11 cellular contexts compared by ENCODE assay signal in genomic region chr13:27959976-27960361, GRCh38. TPM values are rescaled to one million over a fixed set of nuclear protein-coding genes. Genes with fewer than 3 reads are reported as not detected.
A peak's percentile ranks its signal among the peaks of the same experiment; 100 is the strongest.
DNase-seq lines count a peak whose midpoint lies in the region; ATAC-seq and TF ChIP-seq lines count a peak whose summit lies in the region.
"Had no signal": no experiment of that assay in that cellular context is flagged by ENCODE, and none has a peak within 500 bp of the region (broad histone marks: within the 10 kb centered on the region; RNA-seq: fewer than 3 reads in every experiment).

No MANE protein-coding gene starts in this region.

- TF ChIP-seq CTCF in A673 (conservative IDR thresholded peaks at IDR 0.05; ENCODE audit: low read depth, low read length), result no peak
- TF ChIP-seq CTCF in HFFc6 (IDR thresholded peaks at IDR 0.05), result no peak
- TF ChIP-seq CTCF in brain (conservative IDR thresholded peaks at IDR 0.05), result no peak

- intact Hi-C loops in A673 (cut with micrococcal nuclease; ENCODE audit: unreplicated experiment), result loop anchor here (10.0 kb wide), 1 partner anchor 585 kb away; no protein-coding TSS in a partner anchor

- no peak overlapping the region for H3K27ac ChIP-seq in A673 (ENCODE audit: low read depth, low read length, poor library complexity, severe bottlenecking)

- H3K27me3 Mint-ChIP-seq in HFFc6 (ENCODE audit: insufficient read depth) (peaks cover 58% of the 10 kb centered on the region), brain (peaks cover 100% of the 10 kb centered on the region)
- peaks cover 38 to 86% (median 67%) of the 10 kb centered on the region in 5 donors for H3K27me3 Mint-ChIP-seq in naive thymus-derived CD8-positive, alpha-beta T cell

- no peak overlapping the region for H3K27ac Mint-ChIP-seq in HFFc6
- no peak overlapping the region for H3K27ac Mint-ChIP-seq in brain
- H3K27ac Mint-ChIP-seq in naive thymus-derived CD8-positive, alpha-beta T cell, result no peak overlapping the region
- H3K27ac Mint-ChIP-seq: activated naive CD4-positive, alpha-beta T cell treated with anti-CD3 and anti-CD28 coated beads, Interleukin-2, amount 50 U/mL, for 24 hours; immature natural killer cell had no signal

- peak overlapping the region; percentile 76; the same call in 1 of the 2 replicates for H3K4me3 Mint-ChIP-seq in HFFc6
- H3K4me3 Mint-ChIP-seq in brain, result peak overlapping the region; percentile 44 to 71 (median 55)
- peak overlapping the region in 7 of 10 donors; percentile 31 to 75 (median 59) for H3K4me3 Mint-ChIP-seq in naive thymus-derived CD8-positive, alpha-beta T cell

- no peak for ATAC-seq in naive thymus-derived CD8-positive, alpha-beta T cell
- ATAC-seq in GM18867 (IDR thresholded peaks at IDR 0.05; ENCODE audit: unreplicated experiment), result no peak

- BruUV-seq in A673 (replicated peaks; lab: Mats Ljungman, UMichigan), result no TSS peak

- CTCF ChIA-PET in A673 (lab: Charles Lee), result no interaction called here

- H3K36me3 ChIP-seq in A673 (ENCODE audit: insufficient read depth, low read length, poor library complexity, severe bottlenecking), result no peaks in the 10 kb centered on the region

- no peaks in the 10 kb centered on the region for H3K36me3 Mint-ChIP-seq in HFFc6 (ENCODE audit: low read depth)
- no peaks in the 10 kb centered on the region for H3K36me3 Mint-ChIP-seq in brain
- H3K36me3 Mint-ChIP-seq in naive thymus-derived CD8-positive, alpha-beta T cell, result no peaks in the 10 kb centered on the region
- H3K36me3 Mint-ChIP-seq: activated naive CD4-positive, alpha-beta T cell treated with anti-CD3 and anti-CD28 coated beads, Interleukin-2, amount 50 U/mL, for 24 hours; immature natural killer cell had no signal

- POLR2A ChIA-PET in A673 (lab: Charles Lee; ENCODE audit: low non-redundant PET), result no interaction called here
- POLR2A ChIA-PET in naive thymus-derived CD8-positive, alpha-beta T cell (lab: Charles Lee), result no interaction called here

- DNase-seq in A673 (ENCODE audit: low spot score) (no peak), HFFc6 (no peak), DMS114 treated with DMSO at 0.1 percent for 48 hours (lab: John Stamatoyannopoulos, UW; ENCODE audit: unreplicated experiment) (no peak), COR-L47 (lab: John Stamatoyannopoulos, UW) (no peak), NCI-H524 treated with DMSO at 0.1 percent for 48 hours (lab: John Stamatoyannopoulos, UW) (no peak)
- no peak for DNase-seq in naive thymus-derived CD8-positive, alpha-beta T cell
- DNase-seq: T1000 had no signal

- peaks cover 11% of the 10 kb centered on the region for H3K4me1 ChIP-seq in A673 (ENCODE audit: insufficient read depth, low read length, poor library complexity, severe bottlenecking)

- no peaks in the 10 kb centered on the region for H3K9me3 ChIP-seq in A673 (ENCODE audit: low read depth, low read length, poor library complexity, severe bottlenecking)

- peaks cover 5% of the 10 kb centered on the region; the same call in 1 of the 2 replicates for H3K4me1 Mint-ChIP-seq in HFFc6 (ENCODE audit: low read depth)
- peaks cover 11% of the 10 kb centered on the region for H3K4me1 Mint-ChIP-seq in brain
- H3K4me1 Mint-ChIP-seq in naive thymus-derived CD8-positive, alpha-beta T cell, result peaks cover 0 to 18% (median 7%) of the 10 kb centered on the region in 4 donors

- H3K4me3 ChIP-seq in A673 (ENCODE audit: low read depth, low read length, poor library complexity, severe bottlenecking), result peak overlapping the region; percentile 38

- H3K27me3 ChIP-seq in A673 (replicated peaks; ENCODE audit: insufficient read depth, low read depth, low read length, poor library complexity), result peaks cover 91% of the 10 kb centered on the region

- H3K9me3 Mint-ChIP-seq in HFFc6 (no peaks in the 10 kb centered on the region), brain (peaks cover 0 to 9% (median 0%) of the 10 kb centered on the region in 5 experiments)
- no peaks in the 10 kb centered on the region for H3K9me3 Mint-ChIP-seq in naive thymus-derived CD8-positive, alpha-beta T cell
- H3K9me3 Mint-ChIP-seq: activated naive CD4-positive, alpha-beta T cell treated with anti-CD3 and anti-CD28 coated beads, Interleukin-2, amount 50 U/mL, for 24 hours had no signal

RNA-seq across cellular contexts. Expression of gene CDX2, which starts 9.1 kb away (rescaled TPM):
- not detected in 2 replicates for total RNA-seq in A673 (2021)
- total RNA-seq in HFFc6 (2021; fragmentation: NEBNext Ultra II Directional; extraction: Animal tissue kit (Norgen Biotek cat#: 25700)), result not detected
- not detected for polyA plus RNA-seq in brain (ENCODE audit: insufficient read depth, low read depth, low replicate concordance)
- total RNA-seq in naive thymus-derived CD8-positive, alpha-beta T cell, result not detected
- not detected for polyA plus RNA-seq in naive thymus-derived CD8-positive, alpha-beta T cell
- polyA plus RNA-seq: immature natural killer cell had no signal

RNA-seq across cellular contexts. Expression of gene URAD, which starts 28.5 kb away (rescaled TPM):
- not detected in 2 replicates for total RNA-seq in A673 (2021)
- not detected for total RNA-seq in HFFc6 (2021; fragmentation: NEBNext Ultra II Directional; extraction: Animal tissue kit (Norgen Biotek cat#: 25700))
- not detected for polyA plus RNA-seq in brain (ENCODE audit: insufficient read depth, low read depth, low replicate concordance)
- total RNA-seq in naive thymus-derived CD8-positive, alpha-beta T cell, result not detected
- polyA plus RNA-seq in naive thymus-derived CD8-positive, alpha-beta T cell, result not detected
- polyA plus RNA-seq: immature natural killer cell had no signal

RNA-seq across cellular contexts. Expression of gene PDX1, which starts 40.2 kb away (rescaled TPM):
- not detected in 2 replicates for total RNA-seq in A673 (2021)
- not detected for total RNA-seq in HFFc6 (2021; fragmentation: NEBNext Ultra II Directional; extraction: Animal tissue kit (Norgen Biotek cat#: 25700))
- polyA plus RNA-seq in brain (ENCODE audit: insufficient read depth, low read depth, low replicate concordance), result not detected
- total RNA-seq in naive thymus-derived CD8-positive, alpha-beta T cell, result not detected
- not detected for polyA plus RNA-seq in naive thymus-derived CD8-positive, alpha-beta T cell
- polyA plus RNA-seq: immature natural killer cell had no signal
